31 cellular contexts compared by ENCODE assay signal in genomic region chr3:195878424-195879274, GRCh38. TPM values are rescaled to one million over a fixed set of nuclear protein-coding genes. Genes with fewer than 3 reads are reported as not detected.
DNase-seq lines count a peak whose midpoint lies in the region; ATAC-seq, FAIRE-seq and TF ChIP-seq lines count a peak whose summit lies in the region.
"Had no signal": no experiment of that assay in that cellular context is flagged by ENCODE, and none has a peak within 500 bp of the region (broad histone marks: within the 10 kb centered on the region; RNA-seq: fewer than 3 reads in every experiment).

No MANE protein-coding gene starts in this region.

- no peaks in the 10 kb centered on the region for H3K9me1 ChIP-seq in K562 (ENCODE audit: control insufficient read depth, insufficient read depth, low read length)

- H2AK5ac ChIP-seq in neuronal stem cell (ENCODE audit: low read depth, low read length): no peak overlapping the region

- in situ Hi-C loops in K562 (cut with MboI): loop anchor here (25.0 kb wide), 1 partner anchor 634 kb away; the partner anchor contains the start of genes RNF168 and SMCO1
- in situ Hi-C loops in transverse colon (cut with MboI; ENCODE audit: low pct_ligation_motif_present in 1 of 4, low pct_unique_long_range_greater_than_20kb in 1 of 4, low sequenced_read_pairs in 3 of 4): no loop called here

- TF ChIP-seq EP300 in K562 (IDR thresholded peaks at IDR 0.05; ENCODE audit: low read length): no peak
- TF ChIP-seq EP300 in transverse colon (IDR thresholded peaks at IDR 0.05; ENCODE audit: low read depth): no peak

- H3K79me2 ChIP-seq in K562 (ENCODE audit: control insufficient read depth, insufficient read depth, low read length): no peaks in the 10 kb centered on the region; the same call in 2 of the 3 replicates
- H3K79me2 ChIP-seq: hepatocyte had no signal

- no peaks in the 10 kb centered on the region for H3K9me3 Mint-ChIP-seq in activated naive CD4-positive, alpha-beta T cell treated with anti-CD3 and anti-CD28 coated beads, Interleukin-2, amount 50 U/mL, for 72 hours
- H3K9me3 Mint-ChIP-seq: activated naive CD8-positive, alpha-beta T cell treated with anti-CD3 and anti-CD28 coated beads, Interleukin-2, amount 10 ng/mL, durations not matched to agents 7 days and 5 days; neural crest cell; type B pancreatic cell had no signal

- peaks cover 2% of the 10 kb centered on the region for H3K79me1 ChIP-seq in neuronal stem cell (ENCODE audit: low read depth, low read length)

- WGBS in K562 (ENCODE audit: insufficient coverage, low coverage, missing lambda C conversion rate): 67% methylated on average over 25 of the region's 30 CpGs
- no CpG with 5 or more reads among the region's 30 CpGs for WGBS in neuronal stem cell (ENCODE audit: extremely low coverage in 2 of 2, insufficient read length in 2 of 2, insufficient replicate concordance in 1 of 2), 2 donors
- WGBS in transverse colon (ENCODE audit: low coverage in 1 of 2), 2 donors: 91% methylated on average over 30 of the region's 30 CpGs; no CpG with 5 or more reads in 1 of the 2 donors

- peak overlapping the region; percentile 8 for H3K18ac ChIP-seq in neuronal stem cell (ENCODE audit: low read length)

- DNase-seq in activated naive CD4-positive, alpha-beta T cell treated with anti-CD3 and anti-CD28 coated beads, Interleukin-2, amount 50 U/mL, for 72 hours (ENCODE audit: low spot score in 2 of 2): no peak
- DNase-seq in activated naive CD4-positive, alpha-beta T cell treated with anti-CD3 and anti-CD28 coated beads, Interleukin-2, amount 50 U/mL, for 16 hours: no peak
- peak in 1 of 4 experiments; percentile 46 for DNase-seq in K562 (ENCODE audit: extremely low read depth in 1 of 4, low spot score in 3 of 4)
- DNase-seq in neuronal stem cell (ENCODE audit: low spot score): no peak
- no peak for DNase-seq in transverse colon
- no peak for DNase-seq in amniotic stem cell (lab: John Stamatoyannopoulos, UW)
- DNase-seq: 8988T; activated CD4-positive, alpha-beta T cell treated with anti-CD3 and anti-CD28 coated beads for 36 hours; activated effector memory CD4-positive, alpha-beta T cell treated with anti-CD3 and anti-CD28 coated beads, Interleukin-2, amount 50 U/mL, for 16 hours; activated naive CD8-positive, alpha-beta T cell treated with anti-CD3 and anti-CD28 coated beads, Interleukin-2, amount 10 ng/mL, durations not matched to agents 7 days and 5 days; activated T-cell treated with anti-CD3 and anti-CD28 coated beads for 4 hours; Calu3; central memory CD4-positive, alpha-beta T cell; DND-41; GF-D8; HCEC 1CT; NCI-H446 treated with DMSO at 0.1 percent for 48 hours; NCI-H774; SJCRH30; stimulated activated CD4-positive, alpha-beta T cell treated with anti-CD3 and anti-CD28 coated beads, Interleukin-4, amount 100 ng/mL, for 1 hour; SW 1271; T-helper 9 cell had no signal

- H2AFZ ChIP-seq in K562 (ENCODE audit: low read depth, low read length) (no peak overlapping the region), neuronal stem cell (ENCODE audit: low read length) (no peak overlapping the region)
- H2AFZ ChIP-seq: hepatocyte had no signal

- CTCF ChIA-PET in K562 (lab: Yijun Ruan, JAX; ENCODE audit: low intra/inter-chr PET ratio): no interaction called here

- BruUV-seq in K562 (replicated peaks; lab: Mats Ljungman, UMichigan): no TSS peak

- H4K8ac ChIP-seq in neuronal stem cell (ENCODE audit: low read depth, low read length): no peak overlapping the region

- no peak overlapping the region for H2BK12ac ChIP-seq in neuronal stem cell (ENCODE audit: low read length)

- no peak for FAIRE-seq in K562 (lab: Jason Lieb, UNC)
- FAIRE-seq: RCC 7860 had no signal

- H3K9me3 ChIP-seq in K562 (replicated peaks; ENCODE audit: control insufficient read depth, insufficient read depth, low read depth, low read length): no peaks in the 10 kb centered on the region
- no peaks in the 10 kb centered on the region for H3K9me3 ChIP-seq in neuronal stem cell (replicated peaks in 1 of 2; ENCODE audit: control insufficient read depth in 2 of 2, insufficient read depth in 1 of 2, low read depth in 1 of 2, low read length in 2 of 2)
- no peaks in the 10 kb centered on the region for H3K9me3 ChIP-seq in transverse colon
- H3K9me3 ChIP-seq: gastroesophageal sphincter, right atrium auricular region, SJCRH30 had no signal

- H3K4me2 ChIP-seq in K562 (ENCODE audit: insufficient read depth, low read length): no peak overlapping the region
- H3K4me2 ChIP-seq in neuronal stem cell (ENCODE audit: insufficient read depth, low read length, poor library complexity, severe bottlenecking): no peak overlapping the region
- H3K4me2 ChIP-seq: hepatocyte had no signal

- no peak overlapping the region for H3K23ac ChIP-seq in neuronal stem cell (ENCODE audit: low read depth, low read length, poor library complexity)

- H4K20me1 ChIP-seq in K562 (replicated peaks; ENCODE audit: control insufficient read depth, insufficient read depth, low read length): no peaks in the 10 kb centered on the region

- intact Hi-C loops in K562 (cut with micrococcal nuclease): no loop called here
- intact Hi-C loops in transverse colon (cut with DNase I; ENCODE audit: low total_unique reads): no loop called here

- POLR2A ChIA-PET in K562 (lab: Yijun Ruan, JAX): interaction anchor here (0.6 kb wide), 1 partner anchor 19 kb away, joined by 3 read pairs; no protein-coding TSS in a partner anchor

- no peak overlapping the region for H3K4ac ChIP-seq in neuronal stem cell (ENCODE audit: low read length)

- no peak for TF ChIP-seq POLR2A in K562 (conservative IDR thresholded peaks at IDR 0.05)
- TF ChIP-seq POLR2A in transverse colon (IDR thresholded peaks at IDR 0.05): no peak

- H3K27ac ChIP-seq in K562 (ENCODE audit: extremely low read depth, low read depth, low read length) (no peak overlapping the region), neuronal stem cell (replicated peaks; ENCODE audit: low read length) (no peak overlapping the region), transverse colon (peak overlapping the region; percentile 58 to 85 (median 79))
- H3K27ac ChIP-seq: gastroesophageal sphincter, hepatocyte, SJCRH30, VCaP had no signal

- H3K36me3 ChIP-seq in K562 (ENCODE audit: control insufficient read depth, insufficient read depth, low read length): peaks cover 10% of the 10 kb centered on the region; the same call in 2 of the 3 replicates
- peaks cover 19 to 36% of the 10 kb centered on the region in 2 donors for H3K36me3 ChIP-seq in neuronal stem cell (replicated peaks in 1 of 2; ENCODE audit: control insufficient read depth in 2 of 2, insufficient read depth in 2 of 2, low read length in 2 of 2)
- no peaks in the 10 kb centered on the region for H3K36me3 ChIP-seq in transverse colon

- H2BK15ac ChIP-seq in neuronal stem cell (ENCODE audit: low read length): no peak overlapping the region

- no peak overlapping the region for H2BK120ac ChIP-seq in neuronal stem cell (ENCODE audit: low read depth, low read length)

- no peak overlapping the region for H4K91ac ChIP-seq in neuronal stem cell (ENCODE audit: low read depth, low read length, poor library complexity)

- no peak for TF ChIP-seq CTCF in K562 (IDR thresholded peaks at IDR 0.05 in 2 of 3, conservative IDR thresholded peaks at IDR 0.05 in 1 of 3; ENCODE audit: insufficient read depth in 2 of 3, low read depth in 1 of 3, low read length in 3 of 3)
- no peak for TF ChIP-seq CTCF in transverse colon (IDR thresholded peaks at IDR 0.05)

- H3K9ac ChIP-seq in K562 (ENCODE audit: insufficient read depth in 1 of 2, low read depth in 2 of 2, low read length in 2 of 2) (peak overlapping the region in 1 of 2 experiments; percentile 73; a peak in 2 of 4 replicates), neuronal stem cell (ENCODE audit: low read depth, low read length, poor library complexity) (no peak overlapping the region)

- H2BK5ac ChIP-seq in neuronal stem cell (ENCODE audit: low read length): no peak overlapping the region

- ATAC-seq in activated naive CD4-positive, alpha-beta T cell treated with anti-CD3 and anti-CD28 coated beads, Interleukin-2, amount 50 U/mL, for 72 hours: no peak
- no peak for ATAC-seq in K562
- no peak for ATAC-seq in HG03039 (IDR thresholded peaks at IDR 0.05; ENCODE audit: unreplicated experiment)
- ATAC-seq in HG03159 (IDR thresholded peaks at IDR 0.05; ENCODE audit: unreplicated experiment): no peak
- ATAC-seq: activated CD4-positive, alpha-beta T cell treated with anti-CD3 and anti-CD28 coated beads for 36 hours; gastroesophageal sphincter had no signal

- H3K36me3 Mint-ChIP-seq in activated naive CD4-positive, alpha-beta T cell treated with anti-CD3 and anti-CD28 coated beads, Interleukin-2, amount 50 U/mL, for 72 hours: no peaks in the 10 kb centered on the region
- H3K36me3 Mint-ChIP-seq: type B pancreatic cell had no signal

- H3K27me3 ChIP-seq in K562 (ENCODE audit: control insufficient read depth in 2 of 2, insufficient read depth in 2 of 2, low read length in 2 of 2) (no peaks in the 10 kb centered on the region), neuronal stem cell (ENCODE audit: control insufficient read depth in 3 of 3, insufficient read depth in 3 of 3, low read depth in 1 of 3, low read length in 3 of 3) (no peaks in the 10 kb centered on the region), transverse colon (no peaks in the 10 kb centered on the region)
- H3K27me3 ChIP-seq: gastroesophageal sphincter, hepatocyte, right atrium auricular region, SJCRH30 had no signal

- no peak for TF ChIP-seq RAD21 in K562 (CRISPR knock-in tag; conservative IDR thresholded peaks at IDR 0.05 in 1 of 2, IDR thresholded peaks at IDR 0.05 in 1 of 2)

- H3K4me1 ChIP-seq in K562 (replicated peaks in 1 of 2; ENCODE audit: control insufficient read depth in 2 of 2, insufficient read depth in 2 of 2, low read length in 2 of 2): peaks cover 14 to 55% of the 10 kb centered on the region in 2 experiments
- H3K4me1 ChIP-seq in neuronal stem cell (ENCODE audit: control insufficient read depth in 2 of 2, insufficient read depth in 1 of 2, low read depth in 1 of 2, low read length in 2 of 2): peaks cover 0 to 6% of the 10 kb centered on the region in 2 donors
- H3K4me1 ChIP-seq in transverse colon: peaks cover 0 to 26% (median 14%) of the 10 kb centered on the region in 4 donors

- no peak overlapping the region for H3K4me3 ChIP-seq in K562
- H3K4me3 ChIP-seq in neuronal stem cell (ENCODE audit: low read length in 2 of 2): no peak overlapping the region
- H3K4me3 ChIP-seq in transverse colon: no peak overlapping the region
- H3K4me3 ChIP-seq: gastroesophageal sphincter, hepatocyte, right atrium auricular region, SJCRH30 had no signal

- H3K14ac ChIP-seq in neuronal stem cell (ENCODE audit: low read length): peak overlapping the region; percentile 21

- peak overlapping the region; percentile 44 to 79 for H3K27ac Mint-ChIP-seq in activated naive CD4-positive, alpha-beta T cell treated with anti-CD3 and anti-CD28 coated beads, Interleukin-2, amount 50 U/mL, for 72 hours
- H3K27ac Mint-ChIP-seq: type B pancreatic cell had no signal

RNA-seq across cellular contexts. Expression of gene TNK2, which starts 29.7 kb away (rescaled TPM):
- total RNA-seq in activated naive CD4-positive, alpha-beta T cell treated with anti-CD3 and anti-CD28 coated beads, Interleukin-2, amount 50 U/mL, for 72 hours: 10 to 100 TPM; 55.1 to 78.1 TPM
- 20.1 and 59.7 TPM in 2 replicates for total RNA-seq in K562 (2011; cell fraction: chromatin; rRNA removed; ENCODE audit: low replicate concordance)
- 29.2 and 29.7 TPM in 2 replicates for total RNA-seq in K562 (2011; cell fraction: nucleolus; rRNA removed)
- total RNA-seq in K562 (2011; cell fraction: nucleoplasm; rRNA removed): 20.2 and 23.4 TPM in 2 replicates
- total RNA-seq in K562 (2014; rRNA removed) (10.9 and 15.3 TPM in 2 replicates), K562 (2014; rRNA removed; fragmentation: Illumina TruSeq; extraction: Trizol) (2.3 and 2.4 TPM in 2 replicates), K562 (2015; rRNA removed; fragmentation: Illumina TruSeq; extraction: Trizol) (8.2 TPM in 2 replicates), K562 (2021) (22.8 and 33.8 TPM in 2 replicates), transverse colon (10 to 100 TPM; 19.1 to 74.1 (median 21.3) TPM)
- polyA plus RNA-seq in K562 (2011; rRNA removed) (5.3 and 6.4 TPM in 2 replicates), K562 (2014; fragmentation: Illumina TruSeq; extraction: Trizol) (6.5 and 13.2 TPM in 2 replicates), K562 (2014; fragmentation: Nextera tagmentation; extraction: Ambion mirVana) (under 1 TPM; 0.03 to 0.14 TPM), K562 (2014; rRNA removed) (17.6 and 18.8 TPM in 2 replicates)
- polyA plus RNA-seq in K562 (2011; cell fraction: cytosol; rRNA removed): 5.6 and 14.8 TPM in 2 replicates
- polyA plus RNA-seq in K562 (2011; cell fraction: nucleus; rRNA removed): 34.5 and 55.3 TPM in 2 replicates
- polyA plus RNA-seq in K562 (2012): 13.8 and 19.9 TPM in 2 replicates
- 2.9 and 5.0 TPM in 2 replicates for polyA minus RNA-seq in K562 (2011; rRNA and poly(A)+ RNA removed)
- polyA minus RNA-seq in K562 (2011; cell fraction: cytosol; rRNA and poly(A)+ RNA removed): 10.4 and 17.2 TPM in 2 replicates
- 9.0 and 9.8 TPM in 2 replicates for polyA minus RNA-seq in K562 (2011; cell fraction: nucleus; rRNA and poly(A)+ RNA removed)
- polyA plus RNA-seq in neuronal stem cell (2013, experiment 1 of 2): 21.3 TPM
- 20.7 TPM for polyA plus RNA-seq in neuronal stem cell (2013, experiment 2 of 2)

Comparison
In these comparisons a context has a peak if more than half of its experiments do, and no peak if none do; other contexts are left out.
1. H3K27ac ChIP-seq: peak in transverse colon (4 of 4); none in K562 (single experiment) and neuronal stem cell (single experiment).